1 cellular context compared by ENCODE assay signal in the genomic region with DNA sequence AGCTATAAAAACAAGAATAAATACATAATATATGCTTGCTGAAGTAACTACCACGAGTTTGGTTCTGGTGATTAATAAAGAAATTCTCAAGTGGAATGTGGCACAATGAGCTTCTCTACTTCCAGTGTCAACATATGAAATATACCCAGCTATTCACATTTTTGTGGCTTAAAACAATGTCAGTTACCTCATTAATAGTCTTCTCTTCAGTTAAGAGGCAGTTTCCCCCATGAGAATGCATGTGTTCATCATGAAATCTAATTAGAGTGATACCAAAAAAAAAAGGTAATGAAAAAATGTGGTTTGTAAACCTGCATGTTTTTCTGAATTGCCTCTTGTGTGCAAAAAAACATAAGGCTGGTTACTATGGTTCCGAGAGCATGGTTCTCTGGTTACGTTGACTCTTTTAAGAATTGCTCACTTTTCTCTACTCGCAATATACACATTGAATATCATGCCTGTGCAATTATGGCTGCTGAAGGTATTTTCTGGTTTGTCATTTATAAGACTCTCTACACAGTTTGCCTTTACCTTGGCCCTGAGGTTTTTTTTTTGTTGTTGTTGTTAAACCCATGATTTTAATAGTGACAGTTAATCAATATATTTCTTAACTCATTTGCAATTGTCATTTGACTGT.
TF ChIP-seq lines count a peak whose summit lies in the region.

No MANE protein-coding gene starts in this region.

TF ChIP-seq in HCT116, 20 proteins besides CTCF, POLR2A, EP300 and RAD21:
- TF ChIP-seq TCF7L2 (IDR thresholded peaks at IDR 0.05; ENCODE audit: borderline replicate concordance, extremely low read depth, insufficient read depth, insufficient read length) (no peak), ZFX (IDR thresholded peaks at IDR 0.05) (no peak), SP1 (IDR thresholded peaks at IDR 0.05; ENCODE audit: low read depth) (no peak), ZNF274 (IDR thresholded peaks at IDR 0.05; ENCODE audit: low read depth, low read length) (no peak), EGR1 (IDR thresholded peaks at IDR 0.05; ENCODE audit: low read depth) (no peak), SIN3A (IDR thresholded peaks at IDR 0.05; ENCODE audit: low read depth) (peak; percentile 50; the same call in 1 of the 2 replicates), FOSL1 (IDR thresholded peaks at IDR 0.05; ENCODE audit: low read depth) (no peak), YY1 (IDR thresholded peaks at IDR 0.05; ENCODE audit: extremely low read depth, insufficient replicate concordance, low read depth, low read length) (no peak), CEBPB (IDR thresholded peaks at IDR 0.05; ENCODE audit: low read depth) (peak; percentile 6; the same call in 1 of the 2 replicates), EZH2 (IDR thresholded peaks at IDR 0.05) (no peak), POLR2AphosphoS5 (IDR thresholded peaks at IDR 0.05; ENCODE audit: low read depth, low read length) (no peak), SRF (IDR thresholded peaks at IDR 0.05; ENCODE audit: low read depth) (0 out of 2 replicates have a peak, but pooled peaks have one; percentile 31), JUND (IDR thresholded peaks at IDR 0.05) (no peak; the same call in none of the 2 replicates), ELF1 (IDR thresholded peaks at IDR 0.05; ENCODE audit: borderline replicate concordance, low read depth) (no peak), EZH2phosphoT487 (IDR thresholded peaks at IDR 0.05; ENCODE audit: borderline replicate concordance) (no peak), CBX3 (IDR thresholded peaks at IDR 0.05; ENCODE audit: low read depth) (0 out of 2 replicates have a peak, but pooled peaks have one; percentile 24)
- TF ChIP-seq, protein P1, sequence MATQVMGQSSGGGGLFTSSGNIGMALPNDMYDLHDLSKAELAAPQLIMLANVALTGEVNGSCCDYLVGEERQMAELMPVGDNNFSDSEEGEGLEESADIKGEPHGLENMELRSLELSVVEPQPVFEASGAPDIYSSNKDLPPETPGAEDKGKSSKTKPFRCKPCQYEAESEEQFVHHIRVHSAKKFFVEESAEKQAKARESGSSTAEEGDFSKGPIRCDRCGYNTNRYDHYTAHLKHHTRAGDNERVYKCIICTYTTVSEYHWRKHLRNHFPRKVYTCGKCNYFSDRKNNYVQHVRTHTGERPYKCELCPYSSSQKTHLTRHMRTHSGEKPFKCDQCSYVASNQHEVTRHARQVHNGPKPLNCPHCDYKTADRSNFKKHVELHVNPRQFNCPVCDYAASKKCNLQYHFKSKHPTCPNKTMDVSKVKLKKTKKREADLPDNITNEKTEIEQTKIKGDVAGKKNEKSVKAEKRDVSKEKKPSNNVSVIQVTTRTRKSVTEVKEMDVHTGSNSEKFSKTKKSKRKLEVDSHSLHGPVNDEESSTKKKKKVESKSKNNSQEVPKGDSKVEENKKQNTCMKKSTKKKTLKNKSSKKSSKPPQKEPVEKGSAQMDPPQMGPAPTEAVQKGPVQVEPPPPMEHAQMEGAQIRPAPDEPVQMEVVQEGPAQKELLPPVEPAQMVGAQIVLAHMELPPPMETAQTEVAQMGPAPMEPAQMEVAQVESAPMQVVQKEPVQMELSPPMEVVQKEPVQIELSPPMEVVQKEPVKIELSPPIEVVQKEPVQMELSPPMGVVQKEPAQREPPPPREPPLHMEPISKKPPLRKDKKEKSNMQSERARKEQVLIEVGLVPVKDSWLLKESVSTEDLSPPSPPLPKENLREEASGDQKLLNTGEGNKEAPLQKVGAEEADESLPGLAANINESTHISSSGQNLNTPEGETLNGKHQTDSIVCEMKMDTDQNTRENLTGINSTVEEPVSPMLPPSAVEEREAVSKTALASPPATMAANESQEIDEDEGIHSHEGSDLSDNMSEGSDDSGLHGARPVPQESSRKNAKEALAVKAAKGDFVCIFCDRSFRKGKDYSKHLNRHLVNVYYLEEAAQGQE (IDR thresholded peaks at IDR 0.05; ENCODE audit: low read depth), result no peak
- TF ChIP-seq, protein P2, sequence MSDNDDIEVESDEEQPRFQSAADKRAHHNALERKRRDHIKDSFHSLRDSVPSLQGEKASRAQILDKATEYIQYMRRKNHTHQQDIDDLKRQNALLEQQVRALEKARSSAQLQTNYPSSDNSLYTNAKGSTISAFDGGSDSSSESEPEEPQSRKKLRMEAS (IDR thresholded peaks at IDR 0.05), result peak; percentile 37; the same call in 1 of the 2 replicates
- TF ChIP-seq, protein P3, sequence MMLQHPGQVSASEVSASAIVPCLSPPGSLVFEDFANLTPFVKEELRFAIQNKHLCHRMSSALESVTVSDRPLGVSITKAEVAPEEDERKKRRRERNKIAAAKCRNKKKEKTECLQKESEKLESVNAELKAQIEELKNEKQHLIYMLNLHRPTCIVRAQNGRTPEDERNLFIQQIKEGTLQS (IDR thresholded peaks at IDR 0.05), result no peak
- TF ChIP-seq, protein P4, sequence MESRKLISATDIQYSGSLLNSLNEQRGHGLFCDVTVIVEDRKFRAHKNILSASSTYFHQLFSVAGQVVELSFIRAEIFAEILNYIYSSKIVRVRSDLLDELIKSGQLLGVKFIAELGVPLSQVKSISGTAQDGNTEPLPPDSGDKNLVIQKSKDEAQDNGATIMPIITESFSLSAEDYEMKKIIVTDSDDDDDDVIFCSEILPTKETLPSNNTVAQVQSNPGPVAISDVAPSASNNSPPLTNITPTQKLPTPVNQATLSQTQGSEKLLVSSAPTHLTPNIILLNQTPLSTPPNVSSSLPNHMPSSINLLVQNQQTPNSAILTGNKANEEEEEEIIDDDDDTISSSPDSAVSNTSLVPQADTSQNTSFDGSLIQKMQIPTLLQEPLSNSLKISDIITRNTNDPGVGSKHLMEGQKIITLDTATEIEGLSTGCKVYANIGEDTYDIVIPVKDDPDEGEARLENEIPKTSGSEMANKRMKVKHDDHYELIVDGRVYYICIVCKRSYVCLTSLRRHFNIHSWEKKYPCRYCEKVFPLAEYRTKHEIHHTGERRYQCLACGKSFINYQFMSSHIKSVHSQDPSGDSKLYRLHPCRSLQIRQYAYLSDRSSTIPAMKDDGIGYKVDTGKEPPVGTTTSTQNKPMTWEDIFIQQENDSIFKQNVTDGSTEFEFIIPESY (IDR thresholded peaks at IDR 0.05; ENCODE audit: extremely low read depth, insufficient replicate concordance, low read length), result no peak
